In the genomic region with DNA sequence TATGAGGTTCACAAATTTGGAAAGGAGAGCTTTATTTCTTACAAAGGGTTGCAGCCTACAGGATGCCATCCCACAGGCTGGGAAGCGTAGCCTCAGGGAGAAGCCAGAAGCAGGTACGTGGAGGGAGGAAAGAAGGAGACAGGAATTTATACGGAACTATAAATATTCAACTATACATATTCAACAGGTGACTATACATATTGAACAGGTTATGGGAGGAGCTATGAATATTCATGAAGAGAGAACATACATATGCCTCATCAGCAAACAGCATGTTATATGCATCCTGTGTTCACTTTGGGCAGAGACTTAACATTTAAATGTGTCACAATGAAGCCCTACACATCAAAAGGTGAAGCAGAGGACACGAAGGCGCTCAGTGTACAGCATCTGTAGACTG, we compare ENCODE assay signal across 4 cellular contexts.
"Had no signal": no experiment of that assay in that cellular context is flagged by ENCODE, and none has a peak within 500 bp of the region (broad histone marks: within the 10 kb centered on the region; RNA-seq: fewer than 3 reads in every experiment).

No MANE protein-coding gene starts in this region.

- H3K4me2 ChIP-seq: GM23338 had no signal

- ATAC-seq: GM23338, HCT116 had no signal

- H2AFZ ChIP-seq: GM23338 had no signal

- DNase-seq: KG1 had no signal

- H3K36me3 ChIP-seq: HAP-1 had no signal

- H3K9me3 ChIP-seq: HAP-1 had no signal

- H3K4me1 ChIP-seq: HAP-1 had no signal

- H3K4me3 ChIP-seq: GM23338, HAP-1 had no signal
